In genomic region chr1:198232940-198233675, GRCh38 we compare ENCODE assay signal across 18 cellular contexts.
A peak's percentile ranks its signal among the peaks of the same experiment; 100 is the strongest.
DNase-seq lines count a peak whose midpoint lies in the region; ATAC-seq, FAIRE-seq and TF ChIP-seq lines count a peak whose summit lies in the region.
"Had no signal": no experiment of that assay in that cellular context is flagged by ENCODE, and none has a peak within 500 bp of the region (broad histone marks: within the 10 kb centered on the region; RNA-seq: fewer than 3 reads in every experiment).

No MANE protein-coding gene starts in this region.

- H3K27me3 Mint-ChIP-seq in natural killer cell (ENCODE audit: low read depth in 2 of 2) = no peaks in the 10 kb centered on the region
- H3K27me3 Mint-ChIP-seq in natural killer cell treated with Interleukin-12 subunit alpha and Interleukin-12 subunit beta and Interleukin-15 and Interleukin-18, amount 100 ng/mL, for 72 hours = no peaks in the 10 kb centered on the region

- in situ Hi-C loops in gastrocnemius medialis (cut with MboI; ENCODE audit: low sequenced_read_pairs in 4 of 4) = no loop called here

- intact Hi-C loops in natural killer cell (cut with micrococcal nuclease) (loop anchor here (5.0 kb wide), 1 partner anchor 76 kb away; the partner anchor contains the start of gene NEK7), gastrocnemius medialis (cut with DNase I; ENCODE audit: low total_unique reads) (loop anchor here (2.0 kb wide), 1 partner anchor 14 kb away; no protein-coding TSS in a partner anchor)

- no peak overlapping the region for H3K4me3 ChIP-seq in small intestine (ENCODE audit: low read depth in 1 of 2, low read length in 2 of 2)
- H3K4me3 ChIP-seq in gastrocnemius medialis = no peak overlapping the region
- H3K4me3 ChIP-seq: K562 had no signal

- H3K9me3 ChIP-seq in small intestine (ENCODE audit: control insufficient read depth, low read depth) (no peaks in the 10 kb centered on the region), gastrocnemius medialis (no peaks in the 10 kb centered on the region)
- H3K9me3 ChIP-seq: Caco-2 had no signal

- no peak for ATAC-seq in natural killer cell
- no peak for ATAC-seq in natural killer cell treated with Interleukin-12 subunit alpha and Interleukin-12 subunit beta and Interleukin-15 and Interleukin-18, amount 100 ng/mL, for 72 hours
- no peak for ATAC-seq in gastrocnemius medialis
- ATAC-seq: HCT116, K562, Panc1 had no signal

- no peak for TF ChIP-seq CTCF in natural killer cell (IDR thresholded peaks at IDR 0.05)
- TF ChIP-seq CTCF in gastrocnemius medialis (IDR thresholded peaks at IDR 0.05 in 4 of 5, conservative IDR thresholded peaks at IDR 0.05 in 1 of 5) = no peak

- no peak overlapping the region for H3K4me3 Mint-ChIP-seq in natural killer cell
- no peak overlapping the region for H3K4me3 Mint-ChIP-seq in natural killer cell treated with Interleukin-12 subunit alpha and Interleukin-12 subunit beta and Interleukin-15 and Interleukin-18, amount 100 ng/mL, for 72 hours

- no peaks in the 10 kb centered on the region for H3K27me3 ChIP-seq in small intestine (ENCODE audit: control insufficient read depth in 2 of 2, insufficient read depth in 2 of 2, low read length in 2 of 2)
- no peaks in the 10 kb centered on the region for H3K27me3 ChIP-seq in gastrocnemius medialis

- no peak for TF ChIP-seq POLR2A in gastrocnemius medialis (IDR thresholded peaks at IDR 0.05)

- DNase-seq in natural killer cell = no peak
- no peak for DNase-seq in natural killer cell treated with Interleukin-12 subunit alpha and Interleukin-12 subunit beta and Interleukin-15 and Interleukin-18, amount 100 ng/mL, for 72 hours (ENCODE audit: low spot score)
- peak; percentile 39 for DNase-seq in OCI-M1 (lab: John Stamatoyannopoulos, UW)
- DNase-seq in epithelial cell of prostate (ENCODE audit: low read depth, low spot score) = no peak
- peak; percentile 6 for DNase-seq in small intestine
- no peak for DNase-seq in NCI-H2196 treated with DMSO at 0.1 percent for 48 hours (lab: John Stamatoyannopoulos, UW; ENCODE audit: unreplicated experiment)
- DNase-seq in gastrocnemius medialis = no peak
- no peak for DNase-seq in SHP77 (lab: John Stamatoyannopoulos, UW)
- DNase-seq: AML-193, Caco-2, NCI-H1092 treated with DMSO at 0.1 percent for 48 hours, NCI-H187 treated with DMSO at 0.1 percent for 48 hours, NCI-H82, SIG-M5 had no signal

- no peaks in the 10 kb centered on the region for H3K36me3 Mint-ChIP-seq in natural killer cell
- peaks cover 6% of the 10 kb centered on the region for H3K36me3 Mint-ChIP-seq in natural killer cell treated with Interleukin-12 subunit alpha and Interleukin-12 subunit beta and Interleukin-15 and Interleukin-18, amount 100 ng/mL, for 72 hours

- H3K9me3 Mint-ChIP-seq in natural killer cell = no peaks in the 10 kb centered on the region
- no peaks in the 10 kb centered on the region for H3K9me3 Mint-ChIP-seq in natural killer cell treated with Interleukin-12 subunit alpha and Interleukin-12 subunit beta and Interleukin-15 and Interleukin-18, amount 100 ng/mL, for 72 hours

- FAIRE-seq in small intestine (lab: Jason Lieb, UNC) = no peak
- FAIRE-seq: GM18507, K562 had no signal

- peaks cover 32 to 39% of the 10 kb centered on the region in 2 donors for H3K4me1 Mint-ChIP-seq in natural killer cell
- H3K4me1 Mint-ChIP-seq in natural killer cell treated with Interleukin-12 subunit alpha and Interleukin-12 subunit beta and Interleukin-15 and Interleukin-18, amount 100 ng/mL, for 72 hours (ENCODE audit: low read depth in 2 of 2) = peaks cover 4 to 24% of the 10 kb centered on the region in 2 donors

- peak overlapping the region; percentile 14 to 53 for H3K27ac Mint-ChIP-seq in natural killer cell
- peak overlapping the region in 1 of 2 donors; percentile 55 for H3K27ac Mint-ChIP-seq in natural killer cell treated with Interleukin-12 subunit alpha and Interleukin-12 subunit beta and Interleukin-15 and Interleukin-18, amount 100 ng/mL, for 72 hours

- no peaks in the 10 kb centered on the region for H3K36me3 ChIP-seq in small intestine (ENCODE audit: control insufficient read depth in 2 of 2, insufficient read depth in 2 of 2, low read length in 2 of 2)
- H3K36me3 ChIP-seq in gastrocnemius medialis = no peaks in the 10 kb centered on the region

- H3K4me1 ChIP-seq in small intestine (ENCODE audit: control insufficient read depth in 2 of 2, insufficient read depth in 1 of 2, low read depth in 1 of 2, low read length in 1 of 2) (peaks cover 0 to 8% of the 10 kb centered on the region in 2 donors), gastrocnemius medialis (peaks cover 4 to 22% of the 10 kb centered on the region in 2 donors)

- 87 to 92% (median 89%) methylated on average over 3 of the region's 3 CpGs for WGBS in small intestine, 3 donors

- H3K27ac ChIP-seq in epithelial cell of prostate = peak overlapping the region; percentile 47
- no peak overlapping the region for H3K27ac ChIP-seq in small intestine (ENCODE audit: low read depth in 1 of 2, low read length in 1 of 2)
- no peak overlapping the region for H3K27ac ChIP-seq in gastrocnemius medialis

Comparison
In these comparisons a context has a peak if more than half of its experiments do, and no peak if none do; other contexts are left out.
1. DNase-seq: peak in OCI-M1 (single experiment) and small intestine (single experiment); none in natural killer cell (single experiment), natural killer cell treated with Interleukin-12 subunit alpha and Interleukin-12 subunit beta and Interleukin-15 and Interleukin-18, amount 100 ng/mL, for 72 hours (single experiment), epithelial cell of prostate (single experiment), NCI-H2196 treated with DMSO at 0.1 percent for 48 hours (single experiment), gastrocnemius medialis (0 of 2) and SHP77 (0 of 2).